In genomic region chr7:12089951-12090756, GRCh38 we compare ENCODE assay signal across 18 cellular contexts.
A peak's percentile ranks its signal among the peaks of the same experiment; 100 is the strongest.
DNase-seq lines count a peak whose midpoint lies in the region; ATAC-seq and TF ChIP-seq lines count a peak whose summit lies in the region.
"Had no signal": no experiment of that assay in that cellular context is flagged by ENCODE, and none has a peak within 500 bp of the region (broad histone marks: within the 10 kb centered on the region; RNA-seq: fewer than 3 reads in every experiment).

No MANE protein-coding gene starts in this region.

- H3K27me3 ChIP-seq in cardiac muscle cell (no peaks in the 10 kb centered on the region), aorta (ENCODE audit: control insufficient read depth in 1 of 2, insufficient read depth in 2 of 2, low read length in 1 of 2) (no peaks in the 10 kb centered on the region)
- H3K27me3 ChIP-seq: BLaER1, MG63 had no signal

- H3K27ac Mint-ChIP-seq in nephron progenitor cell, result peak overlapping the region; percentile 56

- DNase-seq in cardiac muscle cell (ENCODE audit: low read depth in 1 of 2, low spot score in 1 of 2) (peak; percentile 6 to 33), left cardiac atrium (no peak), choroid plexus epithelial cell (ENCODE audit: low read depth) (peak; percentile 11), nephron progenitor cell (no peak), aorta (no peak), NOMO-1 treated with dmso at 0.1 percent for 144 hours (lab: John Stamatoyannopoulos, UW; ENCODE audit: unreplicated experiment) (no peak), NCI-H748 treated with DMSO at 0.1 percent for 48 hours (lab: John Stamatoyannopoulos, UW) (no peak), NCI-H2107 treated with DMSO at 0.1 percent for 48 hours (lab: John Stamatoyannopoulos, UW; ENCODE audit: unreplicated experiment) (no peak)
- DNase-seq: CD8-positive, alpha-beta memory T cell; DMS 273 treated with DMSO at 0.1 percent for 48 hours; GF-D8; MG63; NCI-H1092; NCI-H1694 treated with DMSO at 0.1 percent for 48 hours; NCI-H446; PC-9 had no signal

- no peaks in the 10 kb centered on the region for H3K9me3 ChIP-seq in cardiac muscle cell (ENCODE audit: low read depth)
- no peaks in the 10 kb centered on the region for H3K9me3 ChIP-seq in aorta (ENCODE audit: control insufficient read depth, low read length)
- H3K9me3 ChIP-seq: BLaER1, MG63 had no signal

- H3K4me3 Mint-ChIP-seq in nephron progenitor cell, result no peak overlapping the region
- H3K4me3 Mint-ChIP-seq: CD8-positive, alpha-beta memory T cell had no signal

- intact Hi-C loops in left cardiac atrium (cut with DNase I) (no loop called here), aorta (cut with DNase I) (loop anchor here in 1 of 2 donors (10.0 kb wide), 1 partner anchor 225 kb away; no protein-coding TSS in a partner anchor)

- no peaks in the 10 kb centered on the region for H3K36me3 ChIP-seq in cardiac muscle cell
- no peaks in the 10 kb centered on the region for H3K36me3 ChIP-seq in aorta (ENCODE audit: control insufficient read depth in 1 of 2, insufficient read depth in 2 of 2, low read length in 1 of 2)
- H3K36me3 ChIP-seq: BLaER1, MG63 had no signal

- peaks cover 6% of the 10 kb centered on the region for H3K27me3 Mint-ChIP-seq in nephron progenitor cell (ENCODE audit: low read depth, poor library complexity)

- no peaks in the 10 kb centered on the region for H3K4me1 Mint-ChIP-seq in nephron progenitor cell
- H3K4me1 Mint-ChIP-seq: CD8-positive, alpha-beta memory T cell had no signal

- H3K4me3 ChIP-seq in cardiac muscle cell (no peak overlapping the region), choroid plexus epithelial cell (ENCODE audit: low read depth, low read length) (no peak overlapping the region), aorta (ENCODE audit: low read length in 2 of 2) (no peak overlapping the region)
- H3K4me3 ChIP-seq: BLaER1, MG63, PC-9 had no signal

- 73 to 78% methylated on average over 9 of the region's 9 CpGs for WGBS in aorta, 2 donors

- no peaks in the 10 kb centered on the region for H3K36me3 Mint-ChIP-seq in nephron progenitor cell (ENCODE audit: low read depth)

- TF ChIP-seq CTCF in cardiac muscle cell (IDR thresholded peaks at IDR 0.05; ENCODE audit: low read depth, low read length) (no peak), choroid plexus epithelial cell (conservative IDR thresholded peaks at IDR 0.05; ENCODE audit: low read depth, low read length) (no peak), nephron progenitor cell (IDR thresholded peaks at IDR 0.05) (no peak)

- H3K4me1 ChIP-seq in cardiac muscle cell (ENCODE audit: low read depth), result no peaks in the 10 kb centered on the region
- no peaks in the 10 kb centered on the region for H3K4me1 ChIP-seq in aorta (ENCODE audit: control insufficient read depth in 1 of 2, insufficient read depth in 2 of 2, low read length in 2 of 2)
- H3K4me1 ChIP-seq: BLaER1 had no signal

- no peak for ATAC-seq in left cardiac atrium
- ATAC-seq in aorta (ENCODE audit: low FRiP score), result peak; percentile 33

- no peaks in the 10 kb centered on the region for H3K9me3 Mint-ChIP-seq in nephron progenitor cell

- no peak overlapping the region for H3K27ac ChIP-seq in cardiac muscle cell
- no peak overlapping the region for H3K27ac ChIP-seq in aorta (ENCODE audit: low read depth in 1 of 2, low read length in 2 of 2)
- H3K27ac ChIP-seq: 22Rv1, BLaER1, PC-9 had no signal

Comparison
In these comparisons a context has a peak if more than half of its experiments do, and no peak if none do; other contexts are left out.
1. DNase-seq: peak in cardiac muscle cell (2 of 2) and choroid plexus epithelial cell (single experiment); none in left cardiac atrium (single experiment), nephron progenitor cell (single experiment), aorta (0 of 2), NOMO-1 treated with dmso at 0.1 percent for 144 hours (single experiment), NCI-H748 treated with DMSO at 0.1 percent for 48 hours (single experiment) and NCI-H2107 treated with DMSO at 0.1 percent for 48 hours (single experiment).